In genomic region chr22:41892721-41893120, GRCh38 we compare ENCODE assay signal across 25 cellular contexts. TPM values are rescaled to one million over a fixed set of nuclear protein-coding genes. Genes with fewer than 3 reads are reported as not detected.
DNase-seq lines count a peak whose midpoint lies in the region; ATAC-seq lines count a peak whose summit lies in the region.
"Had no signal": no experiment of that assay in that cellular context is flagged by ENCODE, and none has a peak within 500 bp of the region (broad histone marks: within the 10 kb centered on the region; RNA-seq: fewer than 3 reads in every experiment).

No MANE protein-coding gene starts in this region.

- H3K9me3 Mint-ChIP-seq in activated T-cell treated with anti-CD3 and anti-CD28 coated beads, Interleukin-2, amount 50 U/mL, for 24 hours = no peaks in the 10 kb centered on the region
- no peaks in the 10 kb centered on the region for H3K9me3 Mint-ChIP-seq in memory B cell
- H3K9me3 Mint-ChIP-seq: CD8-positive, alpha-beta memory T cell had no signal

- H3K27ac ChIP-seq in right cardiac atrium (ENCODE audit: low read length) = peak overlapping the region; percentile 38
- H3K27ac ChIP-seq: C4-2B had no signal

- peaks cover 91% of the 10 kb centered on the region for H3K36me3 Mint-ChIP-seq in activated T-cell treated with anti-CD3 and anti-CD28 coated beads, Interleukin-2, amount 50 U/mL, for 24 hours (ENCODE audit: low read depth)
- peaks cover 28% of the 10 kb centered on the region for H3K36me3 Mint-ChIP-seq in memory B cell

- H3K4me1 ChIP-seq in right cardiac atrium (ENCODE audit: control insufficient read depth, insufficient read depth, low read length) = peaks cover 8% of the 10 kb centered on the region

- DNase-seq in activated T-cell treated with anti-CD3 and anti-CD28 coated beads, Interleukin-2, amount 50 U/mL, for 24 hours = no peak
- DNase-seq in activated T-cell treated with anti-CD3 and anti-CD28 coated beads, Interleukin-2, amount 50 U/mL, for 48 hours = no peak
- DNase-seq in right cardiac atrium = no peak
- DNase-seq in cardiac septum (ENCODE audit: low spot score) = no peak
- DNase-seq in memory B cell (ENCODE audit: low spot score in 2 of 2) = no peak
- DNase-seq in NCI-H748 (lab: John Stamatoyannopoulos, UW; ENCODE audit: unreplicated experiment) = no peak
- no peak for DNase-seq in stimulated activated naive CD8-positive, alpha-beta T cell treated with anti-CD3 and anti-CD28 coated beads, Interleukin-15, Interleukin-2, amounts not matched to agents 100 U/mL and 50 U/mL, for 24 hours
- DNase-seq: AML-193; Calu3; CD8-positive, alpha-beta memory T cell; DMS153; Karpas-422; MV-4-11; NCI-H1105 treated with DMSO at 0.1 percent for 48 hours; NCI-H2029 treated with DMSO at 0.1 percent for 48 hours; NCI-H226; NCI-H510A treated with DMSO at 0.1 percent for 48 hours; NCI-H774; NK-92 treated with Interleukin-12 subunit alpha and Interleukin-12 subunit beta, amount 100 ng/mL, for 24 hours had no signal

- peak overlapping the region; percentile 52 for H3K27ac Mint-ChIP-seq in activated T-cell treated with anti-CD3 and anti-CD28 coated beads, Interleukin-2, amount 50 U/mL, for 24 hours
- peak overlapping the region; percentile 82 for H3K27ac Mint-ChIP-seq in memory B cell

- H3K4me3 ChIP-seq in right cardiac atrium (ENCODE audit: low read length) = no peak overlapping the region

- ATAC-seq in right cardiac atrium (no peak), memory B cell (ENCODE audit: low read depth) (no peak), GM18498 (IDR thresholded peaks at IDR 0.05; ENCODE audit: unreplicated experiment) (no peak)
- no peak for ATAC-seq in stimulated activated naive CD8-positive, alpha-beta T cell treated with anti-CD3 and anti-CD28 coated beads, Interleukin-15, Interleukin-2, amounts not matched to agents 100 U/mL and 50 U/mL, for 24 hours

- peaks cover 2% of the 10 kb centered on the region for H3K4me1 Mint-ChIP-seq in activated T-cell treated with anti-CD3 and anti-CD28 coated beads, Interleukin-2, amount 50 U/mL, for 24 hours (ENCODE audit: low read depth)
- H3K4me1 Mint-ChIP-seq in memory B cell = peaks cover 12% of the 10 kb centered on the region

- no peaks in the 10 kb centered on the region for H3K27me3 ChIP-seq in right cardiac atrium (ENCODE audit: control insufficient read depth, insufficient read depth)

- no peaks in the 10 kb centered on the region for H3K27me3 Mint-ChIP-seq in activated T-cell treated with anti-CD3 and anti-CD28 coated beads, Interleukin-2, amount 50 U/mL, for 24 hours
- no peaks in the 10 kb centered on the region for H3K27me3 Mint-ChIP-seq in memory B cell
- H3K27me3 Mint-ChIP-seq: CD8-positive, alpha-beta memory T cell had no signal

- no peaks in the 10 kb centered on the region for H3K9me3 ChIP-seq in right cardiac atrium (ENCODE audit: control insufficient read depth, low read length)

- H3K4me3 Mint-ChIP-seq in activated T-cell treated with anti-CD3 and anti-CD28 coated beads, Interleukin-2, amount 50 U/mL, for 24 hours = no peak overlapping the region
- H3K4me3 Mint-ChIP-seq in memory B cell = no peak overlapping the region
- H3K4me3 Mint-ChIP-seq: CD8-positive, alpha-beta memory T cell had no signal

- intact Hi-C loops in right cardiac atrium (cut with DNase I) = no loop called here
- intact Hi-C loops in cardiac septum (cut with DNase I) = no loop called here

- 86% methylated on average over 4 of the region's 4 CpGs for WGBS in right cardiac atrium

RNA-seq across cellular contexts. Expression of gene SHISA8, which starts 22.2 kb away (rescaled TPM):
- total RNA-seq in right cardiac atrium = 1 to 10 TPM; 1.1 to 8.5 (median 2.6) TPM
- 0.95 TPM for polyA plus RNA-seq in right cardiac atrium
- not detected for total RNA-seq in cardiac septum
- total RNA-seq: A172, Calu3, Daoy, M059J had no signal
- polyA plus RNA-seq: AG04450; CD8-positive, alpha-beta memory T cell had no signal

RNA-seq across cellular contexts. Expression of gene TNFRSF13C, which starts 33.9 kb away (rescaled TPM):
- total RNA-seq in right cardiac atrium = under 1 TPM; 0.19 to 0.96 (median 0.55) TPM
- polyA plus RNA-seq in right cardiac atrium = 0.41 TPM
- total RNA-seq in cardiac septum = 0.08 TPM

RNA-seq across cellular contexts. Expression of gene CENPM, which starts 54.2 kb away (rescaled TPM):
- total RNA-seq in right cardiac atrium = 1 to 10 TPM in 2 of 4 donors, not detected in 2; 1.4 to 1.8 TPM
- 0.23 TPM for polyA plus RNA-seq in right cardiac atrium
- total RNA-seq in cardiac septum = 0.24 TPM

RNA-seq across cellular contexts. Expression of gene SREBF2, which starts 59.8 kb away (rescaled TPM):
- 100 to 1,000 TPM in 2 of 4 donors, 10 to 100 TPM in 2; 77.8 to 119 (median 106) TPM for total RNA-seq in right cardiac atrium
- polyA plus RNA-seq in right cardiac atrium = 71.2 TPM
- total RNA-seq in cardiac septum = 105 TPM
